8 cellular contexts compared by ENCODE assay signal in the genomic region with DNA sequence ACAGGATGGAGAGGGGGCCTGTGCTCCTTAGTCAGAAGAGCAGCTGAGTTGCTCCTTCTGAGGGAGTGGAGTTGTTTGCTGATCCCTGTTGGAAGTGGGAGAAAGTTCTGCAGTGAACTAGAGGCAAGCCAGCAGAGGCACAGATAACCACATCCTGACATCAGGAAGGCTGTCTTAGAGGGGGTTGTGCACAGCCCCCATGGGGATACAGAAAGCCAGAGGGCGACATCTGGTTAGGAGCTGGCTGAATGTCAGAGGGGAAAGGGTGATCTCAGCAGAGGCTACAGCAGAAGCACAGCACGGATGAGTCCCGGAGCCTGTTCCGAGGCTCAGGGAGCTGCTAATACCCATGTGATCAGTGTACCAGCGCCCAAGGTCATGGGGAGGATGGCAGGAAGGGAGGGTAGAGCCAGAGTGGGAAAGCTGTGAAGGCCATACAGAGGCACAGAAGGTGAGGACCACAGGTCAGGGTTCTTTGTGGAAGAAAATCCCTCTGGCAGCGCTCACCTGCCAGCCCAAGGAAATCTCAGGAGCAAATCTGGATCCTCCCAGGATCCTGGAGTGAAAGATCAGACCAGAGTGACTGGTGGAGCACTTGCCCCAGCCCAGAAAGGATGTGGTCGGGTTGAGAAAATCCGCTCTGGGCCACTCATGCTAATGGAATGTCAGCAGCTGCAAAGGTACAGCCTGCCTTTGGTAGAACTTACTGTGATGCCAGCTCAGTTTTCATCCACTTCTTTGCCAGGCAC.
DNase-seq lines count a peak whose midpoint lies in the region; ATAC-seq and TF ChIP-seq lines count a peak whose summit lies in the region.

No MANE protein-coding gene starts in this region.

- POLR2A ChIA-PET in MCF 10A (lab: Yijun Ruan, JAX), result interaction anchor here (0.7 to 1.7 kb wide), 5 partner anchors 16 to 130 kb away, joined by 3 to 9 read pairs (median 4); no protein-coding TSS in a partner anchor

- peak overlapping the region; percentile 57 to 78 for H3K27ac ChIP-seq in testis

- H3K4me1 Mint-ChIP-seq in IgD-negative memory B cell, result peaks cover 26 to 36% (median 30%) of the 10 kb centered on the region in 3 donors
- peaks cover 37% of the 10 kb centered on the region for H3K4me1 Mint-ChIP-seq in MCF 10A (ENCODE audit: insufficient read depth, unreplicated experiment)

- WGBS in testis, 2 donors, result 34 to 67% methylated on average over 7 to 8 of the region's 8 CpGs

- TF ChIP-seq CTCF in AG09309 (IDR thresholded peaks at IDR 0.05; ENCODE audit: control insufficient read depth, insufficient read depth, low read depth, low read length, missing control alignments) (no peak), MCF 10A (IDR thresholded peaks at IDR 0.05; ENCODE audit: unreplicated experiment) (no peak), testis (IDR thresholded peaks at IDR 0.05) (no peak)

- H3K27me3 ChIP-seq in testis, result no peaks in the 10 kb centered on the region

- CTCF ChIA-PET in MCF 10A (lab: Yijun Ruan, JAX), result interaction anchor here (0.5 to 2.2 kb wide), 11 partner anchors 34 to 280 kb away, joined by 3 to 10 read pairs (median 4); no protein-coding TSS in a partner anchor

- no peaks in the 10 kb centered on the region for H3K27me3 Mint-ChIP-seq in IgD-negative memory B cell
- no peaks in the 10 kb centered on the region for H3K27me3 Mint-ChIP-seq in MCF 10A (ENCODE audit: insufficient read depth, unreplicated experiment)

- intact Hi-C loops in MCF 10A (cut with micrococcal nuclease) (no loop called here), testis (cut with DNase I; ENCODE audit: low total_unique reads) (no loop called here)

- H3K9me3 ChIP-seq in testis, result no peaks in the 10 kb centered on the region

- H3K36me3 ChIP-seq in testis (ENCODE audit: low read depth, missing control alignments), result no peaks in the 10 kb centered on the region

- ATAC-seq in HG03097 (IDR thresholded peaks at IDR 0.05; ENCODE audit: low FRiP score, unreplicated experiment), result no peak

- H3K36me3 Mint-ChIP-seq in IgD-negative memory B cell (peaks cover 13% of the 10 kb centered on the region), MCF 10A (ENCODE audit: insufficient read depth, unreplicated experiment) (peaks cover 38% of the 10 kb centered on the region)

- no peak for TF ChIP-seq POLR2A in testis (IDR thresholded peaks at IDR 0.05)

- H3K9me3 Mint-ChIP-seq in IgD-negative memory B cell, result no peaks in the 10 kb centered on the region
- no peaks in the 10 kb centered on the region for H3K9me3 Mint-ChIP-seq in MCF 10A (ENCODE audit: unreplicated experiment)

- peaks cover 50% of the 10 kb centered on the region for H3K4me1 ChIP-seq in testis

- H3K4me3 Mint-ChIP-seq in IgD-negative memory B cell (peak overlapping the region in 1 of 4 donors; percentile 67), MCF 10A (ENCODE audit: unreplicated experiment) (peak overlapping the region; percentile 52)

- BruUV-seq in MCF 10A (replicated peaks; lab: Mats Ljungman, UMichigan), result TSS peak; percentile 73

- H3K27ac Mint-ChIP-seq in IgD-negative memory B cell, result peak overlapping the region in 2 of 3 donors; percentile 74 to 78
- H3K27ac Mint-ChIP-seq in MCF 10A (ENCODE audit: low read depth, unreplicated experiment), result peak overlapping the region; percentile 94

- DNase-seq in AG09309 (ENCODE audit: low read depth) (peak; percentile 77), MCF 10A (ENCODE audit: unreplicated experiment) (peak; percentile 94), kidney tubule cell (ENCODE audit: low spot score) (peak; percentile 96), testis (peak; percentile 87), DMS153 (lab: John Stamatoyannopoulos, UW) (no peak)
- no peak for DNase-seq in activated CD4-positive, CD25-positive, alpha-beta regulatory T cell treated with anti-CD3 and anti-CD28 coated beads, Interleukin-2, amount 50 U/mL, for 72 hours

- peak overlapping the region; percentile 3 for H3K4me3 ChIP-seq in AG09309 (ENCODE audit: control insufficient read depth, low read depth, low read length)
- H3K4me3 ChIP-seq in testis, result no peak overlapping the region

Comparison
In these comparisons a context has a peak if more than half of its experiments do, and no peak if none do; other contexts are left out.
1. DNase-seq: peak in AG09309 (single experiment), MCF 10A (single experiment), kidney tubule cell (single experiment) and testis (single experiment); none in activated CD4-positive, CD25-positive, alpha-beta regulatory T cell treated with anti-CD3 and anti-CD28 coated beads, Interleukin-2, amount 50 U/mL, for 72 hours (single experiment) and DMS153 (single experiment).